8 cellular contexts compared by ENCODE assay signal in the genomic region with DNA sequence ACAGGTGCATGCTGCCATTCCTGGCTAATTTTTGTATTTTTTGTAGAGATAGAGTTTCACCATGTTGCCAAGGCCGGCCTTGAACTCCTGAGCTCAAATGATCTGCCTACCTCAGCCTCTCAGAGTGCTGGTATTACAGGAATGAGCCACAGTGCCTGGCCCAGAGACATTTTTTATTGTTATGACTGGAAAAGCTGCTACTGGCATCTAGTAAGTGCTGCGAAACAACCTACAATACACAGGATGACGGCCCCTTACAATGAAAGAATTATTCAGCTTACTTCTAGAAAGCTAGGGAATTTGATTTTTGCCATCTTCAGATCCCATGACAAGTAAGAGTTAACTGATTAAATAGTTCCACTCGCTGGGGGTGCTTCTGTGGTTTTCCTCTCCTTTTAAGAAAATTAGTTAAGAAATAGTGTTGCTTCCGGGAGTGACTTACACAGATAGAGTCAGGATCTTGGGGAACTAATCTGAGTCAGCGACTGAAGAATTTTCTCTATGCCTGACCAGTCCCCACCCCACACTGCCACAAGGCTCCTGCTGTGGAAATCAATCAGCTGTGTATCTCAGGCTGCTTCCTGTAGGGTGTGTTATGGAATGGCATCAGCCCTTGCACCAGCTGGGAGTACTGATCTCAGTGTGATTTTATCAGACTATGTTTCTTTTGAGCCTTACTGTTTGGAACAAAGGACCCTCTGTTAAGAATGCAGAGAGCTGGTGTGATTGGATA.
DNase-seq lines count a peak whose midpoint lies in the region; ATAC-seq and TF ChIP-seq lines count a peak whose summit lies in the region.

No MANE protein-coding gene starts in this region.

- H3K36me3 ChIP-seq in trophoblast cell (ENCODE audit: control insufficient read depth in 1 of 2, insufficient read depth in 2 of 2, low read length in 2 of 2): no peaks in the 10 kb centered on the region

- no peak overlapping the region for H2BK5ac ChIP-seq in trophoblast cell (ENCODE audit: low read depth, low read length, poor library complexity)

- H3K9me3 Mint-ChIP-seq in activated T-helper 2 cell treated with anti-CD3 and anti-CD28 coated beads, Interferon-gamma antibody, Interleukin-2, Interleukin-4, amounts not matched to agents 10 μg/mL and 5 μg/mL and 100 μg/mL, durations not matched to agents 14 hours and 24 hours and 36 hours: no peaks in the 10 kb centered on the region

- ATAC-seq in HG02885 (IDR thresholded peaks at IDR 0.05; ENCODE audit: poor library complexity, unreplicated experiment): no peak

- H3K9me3 ChIP-seq in trophoblast cell (ENCODE audit: insufficient read depth, low read depth, low read length): no peaks in the 10 kb centered on the region

- H3K4me1 ChIP-seq in trophoblast cell (ENCODE audit: control insufficient read depth in 1 of 2, insufficient read depth in 2 of 2, low read length in 2 of 2): peaks cover 6% of the 10 kb centered on the region in 2 experiments

- H2BK12ac ChIP-seq in trophoblast cell (ENCODE audit: low read length): no peak overlapping the region

- H3K36me3 Mint-ChIP-seq in activated T-helper 2 cell treated with anti-CD3 and anti-CD28 coated beads, Interferon-gamma antibody, Interleukin-2, Interleukin-4, amounts not matched to agents 10 μg/mL and 5 μg/mL and 100 μg/mL, durations not matched to agents 14 hours and 24 hours and 36 hours (ENCODE audit: low read depth): peaks cover 37% of the 10 kb centered on the region

- no peak overlapping the region for H2AFZ ChIP-seq in trophoblast cell (ENCODE audit: insufficient read depth, low read length, poor library complexity)

- no peak for TF ChIP-seq CTCF in GM12865 (IDR thresholded peaks at IDR 0.05; ENCODE audit: insufficient read depth, low read depth, low read length, missing control alignments)

- H3K27me3 Mint-ChIP-seq in activated T-helper 2 cell treated with anti-CD3 and anti-CD28 coated beads, Interferon-gamma antibody, Interleukin-2, Interleukin-4, amounts not matched to agents 10 μg/mL and 5 μg/mL and 100 μg/mL, durations not matched to agents 14 hours and 24 hours and 36 hours (ENCODE audit: low read depth): no peaks in the 10 kb centered on the region

- H4K91ac ChIP-seq in trophoblast cell (ENCODE audit: low read depth, low read length): no peak overlapping the region

- no peak overlapping the region for H2AK5ac ChIP-seq in trophoblast cell (ENCODE audit: low read length)

- H3K4ac ChIP-seq in trophoblast cell (ENCODE audit: low read depth, low read length): no peak overlapping the region

- no peak overlapping the region for H3K4me3 ChIP-seq in GM12865 (ENCODE audit: low read depth, low read length)
- H3K4me3 ChIP-seq in trophoblast cell (ENCODE audit: low read depth, low read length): no peak overlapping the region

- H3K23ac ChIP-seq in trophoblast cell (ENCODE audit: low read length): no peak overlapping the region

- peak; percentile 68 for DNase-seq in GM12865 (ENCODE audit: low read depth)
- DNase-seq in NCI-H2227 (lab: John Stamatoyannopoulos, UW; ENCODE audit: unreplicated experiment): peak; percentile 15
- no peak for DNase-seq in activated T-helper 2 cell treated with anti-CD3 and anti-CD28 coated beads, Interferon-gamma antibody, Interleukin-2, Interleukin-4, amounts not matched to agents 10 μg/mL and 5 μg/mL and 100 μg/mL, durations not matched to agents 14 hours and 24 hours and 36 hours (ENCODE audit: low spot score)
- peak; percentile 63 for DNase-seq in globus pallidus (ENCODE audit: low spot score)
- peak; percentile 78 to 85 for DNase-seq in trophoblast cell
- no peak for DNase-seq in NCI-H524 (lab: John Stamatoyannopoulos, UW)
- no peak for DNase-seq in effector CD8-positive, alpha-beta T cell (lab: John Stamatoyannopoulos, UW)

- no peak overlapping the region for H4K12ac ChIP-seq in trophoblast cell (ENCODE audit: low read depth, low read length)

- no peak overlapping the region for H3K4me3 Mint-ChIP-seq in activated T-helper 2 cell treated with anti-CD3 and anti-CD28 coated beads, Interferon-gamma antibody, Interleukin-2, Interleukin-4, amounts not matched to agents 10 μg/mL and 5 μg/mL and 100 μg/mL, durations not matched to agents 14 hours and 24 hours and 36 hours (ENCODE audit: low read depth)

- no peak overlapping the region for H2BK120ac ChIP-seq in trophoblast cell (ENCODE audit: insufficient read depth, low read length, poor library complexity)

- H3K14ac ChIP-seq in trophoblast cell (ENCODE audit: low read length): no peak overlapping the region

- H3K79me2 ChIP-seq in trophoblast cell (ENCODE audit: control insufficient read depth, insufficient read depth, low read length, poor library complexity): no peaks in the 10 kb centered on the region

- intact Hi-C loops in activated T-helper 2 cell treated with anti-CD3 and anti-CD28 coated beads, Interferon-gamma antibody, Interleukin-2, Interleukin-4, amounts not matched to agents 10 μg/mL and 5 μg/mL and 100 μg/mL, durations not matched to agents 14 hours and 24 hours and 36 hours (cut with micrococcal nuclease): loop anchor here (1.0 to 5.0 kb wide), 2 partner anchors 10 to 206 kb away; no protein-coding TSS in a partner anchor

- peaks cover 33% of the 10 kb centered on the region for H3K4me1 Mint-ChIP-seq in activated T-helper 2 cell treated with anti-CD3 and anti-CD28 coated beads, Interferon-gamma antibody, Interleukin-2, Interleukin-4, amounts not matched to agents 10 μg/mL and 5 μg/mL and 100 μg/mL, durations not matched to agents 14 hours and 24 hours and 36 hours (ENCODE audit: low read depth)

- no peak overlapping the region for H3K4me2 ChIP-seq in trophoblast cell (ENCODE audit: low read length)

- H4K8ac ChIP-seq in trophoblast cell (ENCODE audit: low read depth, low read length): no peak overlapping the region

- no CpG with 5 or more reads among the region's 6 CpGs for WGBS in trophoblast cell (ENCODE audit: extremely low coverage, insufficient coverage, insufficient read length)

- no peak overlapping the region for H3K18ac ChIP-seq in trophoblast cell (ENCODE audit: low read length)

- no peaks in the 10 kb centered on the region for H3K27me3 ChIP-seq in trophoblast cell (ENCODE audit: insufficient read depth, low read length)

- H3K27ac Mint-ChIP-seq in activated T-helper 2 cell treated with anti-CD3 and anti-CD28 coated beads, Interferon-gamma antibody, Interleukin-2, Interleukin-4, amounts not matched to agents 10 μg/mL and 5 μg/mL and 100 μg/mL, durations not matched to agents 14 hours and 24 hours and 36 hours: peak overlapping the region; percentile 79

- no peak overlapping the region for H3K9ac ChIP-seq in trophoblast cell (ENCODE audit: low read length)

- H3K79me1 ChIP-seq in trophoblast cell (ENCODE audit: low read length): no peaks in the 10 kb centered on the region

- H3K27ac ChIP-seq in trophoblast cell (ENCODE audit: low read depth, low read length): peak overlapping the region; percentile 80

Comparison
In these comparisons a context has a peak if more than half of its experiments do, and no peak if none do; other contexts are left out.
1. DNase-seq: peak in GM12865 (single experiment), NCI-H2227 (single experiment), globus pallidus (single experiment) and trophoblast cell (2 of 2); none in activated T-helper 2 cell treated with anti-CD3 and anti-CD28 coated beads, Interferon-gamma antibody, Interleukin-2, Interleukin-4, amounts not matched to agents 10 μg/mL and 5 μg/mL and 100 μg/mL, durations not matched to agents 14 hours and 24 hours and 36 hours (single experiment), NCI-H524 (0 of 2) and effector CD8-positive, alpha-beta T cell (single experiment).